ENCODE assay signal across 10 cellular contexts in genomic region chr21:25908495-25908894, GRCh38.
"Had no signal": no experiment of that assay in that cellular context is flagged by ENCODE, and none has a peak within 500 bp of the region (broad histone marks: within the 10 kb centered on the region; RNA-seq: fewer than 3 reads in every experiment).

No MANE protein-coding gene starts in this region.

- H2AFZ ChIP-seq: parathyroid adenoma had no signal

- H3K27ac ChIP-seq: parathyroid adenoma, skin epidermis had no signal

- ATAC-seq: activated T-cell treated with anti-CD3 and anti-CD28 coated beads, Interleukin-2, amount 50 U/mL, for 4 hours had no signal

- H3K9ac ChIP-seq: parathyroid adenoma had no signal

- H3K4me1 ChIP-seq: parathyroid adenoma had no signal

- H3K4me3 ChIP-seq: skin epidermis had no signal

- DNase-seq: activated CD4-positive, alpha-beta memory T cell treated with anti-CD3 and anti-CD28 coated beads for 36 hours; activated gamma-delta T cell; activated T-cell treated with anti-CD3 and anti-CD28 coated beads, Interleukin-2, amount 50 U/mL, for 4 hours; aorta; effector CD4-positive, alpha-beta T cell; foreskin melanocyte; mesendoderm; T-helper 2 cell had no signal
